18 cellular contexts compared by ENCODE assay signal in genomic region chr1:156638189-156638588, GRCh38. TPM values are rescaled to one million over a fixed set of nuclear protein-coding genes. Genes with fewer than 3 reads are reported as not detected.
"Had no signal": no experiment of that assay in that cellular context is flagged by ENCODE, and none has a peak within 500 bp of the region (broad histone marks: within the 10 kb centered on the region; RNA-seq: fewer than 3 reads in every experiment).

No MANE protein-coding gene starts in this region.

- H3K4me3 ChIP-seq: cardiac muscle cell, esophagus muscularis mucosa, lung, transverse colon had no signal

- H3K27ac Mint-ChIP-seq: activated CD4-positive, alpha-beta memory T cell treated with anti-CD3 and anti-CD28 coated beads for 36 hours; activated CD4-positive, alpha-beta T cell treated with anti-CD3 and anti-CD28 coated beads for 36 hours; activated naive CD4-positive, alpha-beta T cell treated with anti-CD3 and anti-CD28 coated beads, Interleukin-2, amount 10 ng/mL, durations not matched to agents 7 days and 5 days; activated T-cell treated with anti-CD3 and anti-CD28 coated beads, Interleukin-2, amount 50 U/mL, for 24 hours; stimulated activated naive B cell treated with anti-CD40 and anti-IgM and Interleukin-4, amounts not matched to agents 10 μg/mL and 1 μg/mL and 100 μg/mL, for 72 hours; T-helper 1 cell treated with Interleukin-12 subunit alpha and Interleukin-12 subunit beta and Interleukin-4 antibody, amounts not matched to agents 30 μg/mL and 1 μg/mL, for 36 hours had no signal

- H3K79me2 ChIP-seq: parathyroid adenoma had no signal

- H3K36me3 Mint-ChIP-seq: activated CD4-positive, alpha-beta memory T cell treated with anti-CD3 and anti-CD28 coated beads for 36 hours; activated naive CD4-positive, alpha-beta T cell treated with anti-CD3 and anti-CD28 coated beads, Interleukin-2, amount 10 ng/mL, durations not matched to agents 7 days and 5 days; stimulated activated naive B cell treated with anti-CD40 and anti-IgM and Interleukin-4, amounts not matched to agents 10 μg/mL and 1 μg/mL and 100 μg/mL, for 72 hours had no signal

- FAIRE-seq: colon had no signal

- DNase-seq: activated CD4-positive, alpha-beta memory T cell treated with anti-CD3 and anti-CD28 coated beads for 36 hours; activated CD4-positive, alpha-beta T cell treated with anti-CD3 and anti-CD28 coated beads for 36 hours; activated naive CD4-positive, alpha-beta T cell treated with anti-CD3 and anti-CD28 coated beads, Interleukin-2, amount 10 ng/mL, durations not matched to agents 7 days and 5 days; activated T-cell treated with anti-CD3 and anti-CD28 coated beads, Interleukin-2, amount 50 U/mL, for 24 hours; midbrain; retina; stimulated activated CD4-positive, alpha-beta T cell treated with anti-CD3 and anti-CD28 coated beads, Interleukin-4, amount 100 ng/mL, for 1 hour; stimulated activated naive B cell treated with anti-CD40 and anti-IgM and Interleukin-4, amounts not matched to agents 10 μg/mL and 1 μg/mL and 100 μg/mL, for 72 hours; transverse colon had no signal

- H3K9me3 ChIP-seq: esophagus muscularis mucosa, transverse colon had no signal

- H3K27ac ChIP-seq: cardiac muscle cell, esophagus muscularis mucosa, parathyroid adenoma, transverse colon had no signal

- H3K9me3 Mint-ChIP-seq: activated CD4-positive, alpha-beta memory T cell treated with anti-CD3 and anti-CD28 coated beads for 36 hours; activated naive CD4-positive, alpha-beta T cell treated with anti-CD3 and anti-CD28 coated beads, Interleukin-2, amount 10 ng/mL, durations not matched to agents 7 days and 5 days; activated T-cell treated with anti-CD3 and anti-CD28 coated beads, Interleukin-2, amount 50 U/mL, for 24 hours; stimulated activated naive B cell treated with anti-CD40 and anti-IgM and Interleukin-4, amounts not matched to agents 10 μg/mL and 1 μg/mL and 100 μg/mL, for 72 hours; T-helper 1 cell treated with Interleukin-12 subunit alpha and Interleukin-12 subunit beta and Interleukin-4 antibody, amounts not matched to agents 30 μg/mL and 1 μg/mL, for 36 hours had no signal

- ATAC-seq: activated CD4-positive, alpha-beta T cell treated with anti-CD3 and anti-CD28 coated beads for 36 hours; stimulated activated naive B cell treated with anti-CD40 and anti-IgM and Interleukin-4, amounts not matched to agents 10 μg/mL and 1 μg/mL and 100 μg/mL, for 72 hours had no signal

- H3K36me3 ChIP-seq: cardiac muscle cell, esophagus muscularis mucosa, transverse colon had no signal

- H3K9ac ChIP-seq: parathyroid adenoma had no signal

- H3K4me3 Mint-ChIP-seq: activated CD4-positive, alpha-beta memory T cell treated with anti-CD3 and anti-CD28 coated beads for 36 hours; activated CD4-positive, alpha-beta T cell treated with anti-CD3 and anti-CD28 coated beads for 36 hours; activated naive CD4-positive, alpha-beta T cell treated with anti-CD3 and anti-CD28 coated beads, Interleukin-2, amount 10 ng/mL, durations not matched to agents 7 days and 5 days; activated T-cell treated with anti-CD3 and anti-CD28 coated beads, Interleukin-2, amount 50 U/mL, for 24 hours; stimulated activated naive B cell treated with anti-CD40 and anti-IgM and Interleukin-4, amounts not matched to agents 10 μg/mL and 1 μg/mL and 100 μg/mL, for 72 hours; T-helper 1 cell treated with Interleukin-12 subunit alpha and Interleukin-12 subunit beta and Interleukin-4 antibody, amounts not matched to agents 30 μg/mL and 1 μg/mL, for 36 hours had no signal

RNA-seq across cellular contexts. Expression of gene BCAN, which starts 3.7 kb away (rescaled TPM):
- total RNA-seq: activated CD4-positive, alpha-beta memory T cell treated with anti-CD3 and anti-CD28 coated beads for 36 hours; activated CD4-positive, alpha-beta T cell treated with anti-CD3 and anti-CD28 coated beads for 36 hours; glomerular endothelial cell; subcutaneous adipose tissue had no signal

RNA-seq across cellular contexts. Expression of gene HAPLN2, which starts 19.0 kb away (rescaled TPM):
- total RNA-seq: glomerular endothelial cell, myocyte had no signal
